9 cellular contexts compared by ENCODE assay signal in genomic region chr17:65228734-65229390, GRCh38.
DNase-seq lines count a peak whose midpoint lies in the region; ATAC-seq and TF ChIP-seq lines count a peak whose summit lies in the region.
"Had no signal": no experiment of that assay in that cellular context is flagged by ENCODE, and none has a peak within 500 bp of the region (broad histone marks: within the 10 kb centered on the region; RNA-seq: fewer than 3 reads in every experiment).

No MANE protein-coding gene starts in this region.

- POLR2A ChIA-PET in RWPE1 (lab: Yijun Ruan, JAX; ENCODE audit: low non-redundant PET): no interaction called here

- peaks cover 7% of the 10 kb centered on the region for H3K4me1 ChIP-seq in adipocyte (ENCODE audit: control insufficient read depth, insufficient read depth, low read length)
- H3K4me1 ChIP-seq: A549 had no signal

- peak; percentile 56 for ATAC-seq in HG03095 (IDR thresholded peaks at IDR 0.05; ENCODE audit: unreplicated experiment)
- ATAC-seq: A549 had no signal

- no peaks in the 10 kb centered on the region for H3K36me3 ChIP-seq in adipocyte (ENCODE audit: control insufficient read depth, insufficient read depth, low read length, severe bottlenecking)

- no peaks in the 10 kb centered on the region for H3K9me3 ChIP-seq in adipocyte (ENCODE audit: control insufficient read depth, low read length)
- H3K9me3 ChIP-seq: A549 had no signal

- H3K9ac ChIP-seq in adipocyte (ENCODE audit: low read length): no peak overlapping the region

- no peak overlapping the region for H3K27ac ChIP-seq in RWPE1
- H3K27ac ChIP-seq: A549 had no signal

- DNase-seq in NCI-H146 (lab: John Stamatoyannopoulos, UW) (peak; percentile 10), NCI-H146 treated with DMSO at 0.1 percent for 48 hours (lab: John Stamatoyannopoulos, UW; ENCODE audit: unreplicated experiment) (no peak), OCI-M1 (lab: John Stamatoyannopoulos, UW) (peak; percentile 92), adipocyte (ENCODE audit: low read depth) (peak; percentile 19), RWPE1 (ENCODE audit: low spot score) (no peak), OCI-M2 (lab: John Stamatoyannopoulos, UW; ENCODE audit: unreplicated experiment) (no peak)
- DNase-seq in stimulated activated CD4-positive, alpha-beta T cell treated with anti-CD3 and anti-CD28 coated beads, Interleukin-12 subunit alpha, Interleukin-12 subunit beta, amount 100 ng/mL, for 24 hours (ENCODE audit: low read depth in 2 of 2): peak; percentile 17 to 40

- CTCF ChIA-PET in RWPE1 (lab: Yijun Ruan, JAX): no interaction called here

- H3K4me3 ChIP-seq in adipocyte (ENCODE audit: low read length): no peak overlapping the region
- H3K4me3 ChIP-seq: A549 had no signal

- H3K27me3 ChIP-seq in adipocyte (replicated peaks; ENCODE audit: control insufficient read depth, insufficient read depth, low read length): peaks cover 8% of the 10 kb centered on the region

- no peak for TF ChIP-seq CTCF in RWPE1 (conservative IDR thresholded peaks at IDR 0.05; ENCODE audit: low read depth)

Comparison
In these comparisons a context has a peak if more than half of its experiments do, and no peak if none do; other contexts are left out.
1. DNase-seq: peak in NCI-H146 (single experiment), OCI-M1 (single experiment), adipocyte (single experiment) and stimulated activated CD4-positive, alpha-beta T cell treated with anti-CD3 and anti-CD28 coated beads, Interleukin-12 subunit alpha, Interleukin-12 subunit beta, amount 100 ng/mL, for 24 hours (2 of 2); none in NCI-H146 treated with DMSO at 0.1 percent for 48 hours (single experiment), RWPE1 (single experiment) and OCI-M2 (single experiment).